ENCODE assay signal across 15 cellular contexts in the genomic region with DNA sequence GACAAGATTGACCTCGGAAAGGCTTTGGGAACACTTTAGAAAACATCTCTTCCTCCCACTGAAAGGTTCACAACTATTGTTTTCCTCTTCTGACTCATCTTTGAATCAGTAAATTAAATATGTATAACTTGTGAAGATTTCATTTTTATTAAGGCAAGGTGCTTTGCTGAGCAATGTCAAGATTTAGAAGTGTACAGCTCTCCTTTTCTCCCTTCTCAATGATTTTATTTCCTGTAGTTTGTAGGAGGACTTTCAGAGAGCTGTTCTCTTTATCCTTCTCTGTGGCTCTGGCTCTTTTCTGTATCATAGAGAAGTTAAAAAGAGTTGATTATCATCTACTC.
"Had no signal": no experiment of that assay in that cellular context is flagged by ENCODE, and none has a peak within 500 bp of the region (broad histone marks: within the 10 kb centered on the region; RNA-seq: fewer than 3 reads in every experiment).

No MANE protein-coding gene starts in this region.

- H3K4me3 ChIP-seq: lung, thoracic aorta had no signal

- FAIRE-seq: islet of Langerhans had no signal

- H3K9me3 ChIP-seq: thoracic aorta had no signal

- H3K9me3 Mint-ChIP-seq: activated CD4-positive, alpha-beta T cell treated with anti-CD3 and anti-CD28 coated beads, Interleukin-2, amount 10 ng/mL, durations not matched to agents 7 days and 5 days; activated T-cell treated with anti-CD3 and anti-CD28 coated beads, Interleukin-2, amount 50 U/mL, for 72 hours; dendritic cell treated with granulocyte-macrophage colony-stimulating factor and Interleukin-4, amounts not matched to agents 40 ng/mL and 50 ng/mL, for 4 days had no signal

- H3K36me3 Mint-ChIP-seq: activated naive CD8-positive, alpha-beta T cell treated with anti-CD3 and anti-CD28 coated beads for 36 hours; brain; stimulated activated effector memory CD8-positive, alpha-beta T cell treated with anti-CD3 and anti-CD28 coated beads, Interleukin-12 subunit alpha, Interleukin-12 subunit beta, amount 100 ng/mL, for 72 hours had no signal

- H3K27me3 Mint-ChIP-seq: activated CD4-positive, alpha-beta T cell treated with anti-CD3 and anti-CD28 coated beads, Interleukin-2, amount 10 ng/mL, durations not matched to agents 7 days and 5 days; dendritic cell treated with granulocyte-macrophage colony-stimulating factor and Interleukin-4, amounts not matched to agents 40 ng/mL and 50 ng/mL, for 4 days; effector memory CD8-positive, alpha-beta T cell had no signal

- H3K4me1 Mint-ChIP-seq: activated CD4-positive, alpha-beta T cell treated with anti-CD3 and anti-CD28 coated beads, Interleukin-2, amount 10 ng/mL, durations not matched to agents 7 days and 5 days; activated naive CD8-positive, alpha-beta T cell treated with anti-CD3 and anti-CD28 coated beads for 36 hours; stimulated activated effector memory CD8-positive, alpha-beta T cell treated with anti-CD3 and anti-CD28 coated beads, Interleukin-12 subunit alpha, Interleukin-12 subunit beta, amount 100 ng/mL, for 72 hours had no signal

- ATAC-seq: activated T-cell treated with anti-CD3 and anti-CD28 coated beads, Interleukin-2, amount 50 U/mL, for 72 hours; effector memory CD8-positive, alpha-beta T cell; stimulated activated effector memory CD8-positive, alpha-beta T cell treated with anti-CD3 and anti-CD28 coated beads, Interleukin-12 subunit alpha, Interleukin-12 subunit beta, amount 100 ng/mL, for 72 hours had no signal

- H3K4me3 Mint-ChIP-seq: activated CD4-positive, alpha-beta T cell treated with anti-CD3 and anti-CD28 coated beads, Interleukin-2, amount 10 ng/mL, durations not matched to agents 7 days and 5 days; activated naive CD8-positive, alpha-beta T cell treated with anti-CD3 and anti-CD28 coated beads for 36 hours; activated T-cell treated with anti-CD3 and anti-CD28 coated beads, Interleukin-2, amount 50 U/mL, for 72 hours; brain; dendritic cell treated with granulocyte-macrophage colony-stimulating factor and Interleukin-4, amounts not matched to agents 40 ng/mL and 50 ng/mL, for 4 days; effector memory CD8-positive, alpha-beta T cell; stimulated activated effector memory CD8-positive, alpha-beta T cell treated with anti-CD3 and anti-CD28 coated beads, Interleukin-12 subunit alpha, Interleukin-12 subunit beta, amount 100 ng/mL, for 72 hours had no signal

- H3K27ac ChIP-seq: thoracic aorta had no signal

- DNase-seq: activated CD4-positive, alpha-beta T cell treated with anti-CD3 and anti-CD28 coated beads, Interleukin-2, amount 10 ng/mL, durations not matched to agents 7 days and 5 days; activated CD4-positive, CD25-positive, alpha-beta regulatory T cell; activated CD8-positive, alpha-beta memory T cell treated with anti-CD3 and anti-CD28 coated beads, Interleukin-2, amount 50 U/mL, for 48 hours; activated naive CD8-positive, alpha-beta T cell treated with anti-CD3 and anti-CD28 coated beads for 36 hours; activated T-cell treated with anti-CD3 and anti-CD28 coated beads, Interleukin-2, amount 50 U/mL, for 72 hours; amygdala; effector memory CD8-positive, alpha-beta T cell; erythroblast; midbrain had no signal

- H3K36me3 ChIP-seq: thoracic aorta had no signal

- H3K27ac Mint-ChIP-seq: activated CD4-positive, alpha-beta T cell treated with anti-CD3 and anti-CD28 coated beads, Interleukin-2, amount 10 ng/mL, durations not matched to agents 7 days and 5 days; activated naive CD8-positive, alpha-beta T cell treated with anti-CD3 and anti-CD28 coated beads for 36 hours; activated T-cell treated with anti-CD3 and anti-CD28 coated beads, Interleukin-2, amount 50 U/mL, for 72 hours; brain; dendritic cell treated with granulocyte-macrophage colony-stimulating factor and Interleukin-4, amounts not matched to agents 40 ng/mL and 50 ng/mL, for 4 days; effector memory CD8-positive, alpha-beta T cell; stimulated activated effector memory CD8-positive, alpha-beta T cell treated with anti-CD3 and anti-CD28 coated beads, Interleukin-12 subunit alpha, Interleukin-12 subunit beta, amount 100 ng/mL, for 72 hours had no signal
